Comparison of ENCODE assay signal across 1 cellular context in genomic region chr4:1000686-1001260, GRCh38.
TF ChIP-seq lines count a peak whose summit lies in the region.

No MANE protein-coding gene starts in this region.

TF ChIP-seq in IMR-90, 13 proteins besides CTCF, POLR2A, EP300 and RAD21:
- TF ChIP-seq USF2 (IDR thresholded peaks at IDR 0.05; ENCODE audit: low read depth, low read length): no peak
- TF ChIP-seq RFX5 (IDR thresholded peaks at IDR 0.05; ENCODE audit: low read depth, low read length): no peak
- no peak for TF ChIP-seq MAZ (IDR thresholded peaks at IDR 0.05; ENCODE audit: borderline replicate concordance, low read depth, low read length)
- no peak for TF ChIP-seq BHLHE40 (IDR thresholded peaks at IDR 0.05; ENCODE audit: low read depth, low read length)
- TF ChIP-seq CHD1 (IDR thresholded peaks at IDR 0.05; ENCODE audit: low read depth, low read length): no peak
- no peak for TF ChIP-seq SMC3 (IDR thresholded peaks at IDR 0.05; ENCODE audit: low read depth, low read length)
- TF ChIP-seq MAFK (IDR thresholded peaks at IDR 0.05; ENCODE audit: low read depth, low read length): no peak
